In genomic region chr2:162369577-162369976, GRCh38 we compare ENCODE assay signal across 23 cellular contexts. TPM values are rescaled to one million over a fixed set of nuclear protein-coding genes. Genes with fewer than 3 reads are reported as not detected.
DNase-seq lines count a peak whose midpoint lies in the region; ATAC-seq and TF ChIP-seq lines count a peak whose summit lies in the region.
"Had no signal": no experiment of that assay in that cellular context is flagged by ENCODE, and none has a peak within 500 bp of the region (broad histone marks: within the 10 kb centered on the region; RNA-seq: fewer than 3 reads in every experiment).

No MANE protein-coding gene starts in this region.

- peak overlapping the region; percentile 7 for H3K27ac ChIP-seq in cingulate gyrus (ENCODE audit: low read depth, low read length)
- peak overlapping the region; percentile 43 for H3K27ac ChIP-seq in neutrophil
- H3K27ac ChIP-seq in aorta (ENCODE audit: low read depth in 1 of 2, low read length in 2 of 2) = no peak overlapping the region
- H3K27ac ChIP-seq: A549; BLaER1 treated with 17β-estradiol and CSF1 and Interleukin-3, amounts not matched to agents 10 nM and 100 nM; PC-9 had no signal

- H3K27me3 ChIP-seq in neutrophil (no peaks in the 10 kb centered on the region), aorta (ENCODE audit: control insufficient read depth in 1 of 2, insufficient read depth in 2 of 2, low read length in 1 of 2) (no peaks in the 10 kb centered on the region)
- H3K27me3 ChIP-seq: BLaER1 treated with 17β-estradiol and CSF1 and Interleukin-3, amounts not matched to agents 10 nM and 100 nM had no signal

- H3K4me3 ChIP-seq in neutrophil (ENCODE audit: low read depth in 1 of 2, low read length in 1 of 2) (no peak overlapping the region), aorta (ENCODE audit: low read length in 2 of 2) (no peak overlapping the region)
- H3K4me3 ChIP-seq: A549; BLaER1 treated with 17β-estradiol and CSF1 and Interleukin-3, amounts not matched to agents 10 nM and 100 nM; GM23338; K562; PC-9 had no signal

- H3K4me1 ChIP-seq in neutrophil (ENCODE audit: control insufficient read depth in 1 of 2, insufficient read depth in 1 of 2, low read depth in 1 of 2, low read length in 1 of 2) (peaks cover 13 to 34% of the 10 kb centered on the region in 2 experiments), aorta (ENCODE audit: control insufficient read depth in 1 of 2, insufficient read depth in 2 of 2, low read length in 2 of 2) (peaks cover 0 to 4% of the 10 kb centered on the region in 2 donors)
- H3K4me1 ChIP-seq: A549 had no signal

- DNase-seq in HCEC 1CT (peak; percentile 19), aorta (no peak), NCI-H2029 treated with DMSO at 0.1 percent for 48 hours (lab: John Stamatoyannopoulos, UW) (no peak), activated gamma-delta T cell treated with Interleukin-2 at 50 U/mL for 16 hours (no peak), cerebellar nuclear complex (lab: John Stamatoyannopoulos, UW) (no peak)
- DNase-seq: AML-193; CD4-positive, alpha-beta T cell; H9; HFFc6; Kasumi-1; NCI-H1105 treated with DMSO at 0.1 percent for 48 hours; NCI-H1930; NCI-H446 treated with DMSO at 0.1 percent for 48 hours; NCI-H526; PC-9; Right ventricle myocardium superior had no signal

- H3K36me3 ChIP-seq in neutrophil (peaks cover 44% of the 10 kb centered on the region), aorta (ENCODE audit: control insufficient read depth in 1 of 2, insufficient read depth in 2 of 2, low read length in 1 of 2) (no peaks in the 10 kb centered on the region)
- H3K36me3 ChIP-seq: BLaER1 treated with 17β-estradiol and CSF1 and Interleukin-3, amounts not matched to agents 10 nM and 100 nM had no signal

- 4 to 5% methylated on average over 1 of the region's 1 CpG for WGBS in aorta, 2 donors

- TF ChIP-seq CTCF in neutrophil (IDR thresholded peaks at IDR 0.05) = no peak

- no peaks in the 10 kb centered on the region for H3K9me3 ChIP-seq in neutrophil
- H3K9me3 ChIP-seq in aorta (ENCODE audit: control insufficient read depth, low read length) = no peaks in the 10 kb centered on the region
- H3K9me3 ChIP-seq: A549; BLaER1 treated with 17β-estradiol and CSF1 and Interleukin-3, amounts not matched to agents 10 nM and 100 nM had no signal

- ATAC-seq in aorta (ENCODE audit: low FRiP score) = peak; percentile 56
- ATAC-seq: A549, K562 had no signal

- intact Hi-C loops in aorta (cut with DNase I) = no loop called here

RNA-seq across cellular contexts. Expression of gene GCA, which starts 25.6 kb away (rescaled TPM):
- 10 to 100 TPM; 32.5 to 35.2 TPM for total RNA-seq in aorta
- polyA plus RNA-seq in aorta = 10 to 100 TPM; 16.3 to 18.5 TPM

RNA-seq across cellular contexts. Expression of gene IFIH1, which starts 51.1 kb away (rescaled TPM):
- 10 to 100 TPM; 16.3 to 22.1 TPM for total RNA-seq in aorta
- 1 to 10 TPM; 6.5 to 9.0 TPM for polyA plus RNA-seq in aorta
- total RNA-seq: G401 had no signal

Comparison
In these comparisons a context has a peak if more than half of its experiments do, and no peak if none do; other contexts are left out.
1. H3K27ac ChIP-seq: peak in cingulate gyrus (single experiment) and neutrophil (single experiment); none in aorta (0 of 2).